Comparison of ENCODE assay signal across 20 cellular contexts in genomic region chr1:6321205-6321604, GRCh38.
"Had no signal": no experiment of that assay in that cellular context is flagged by ENCODE, and none has a peak within 500 bp of the region (broad histone marks: within the 10 kb centered on the region; RNA-seq: fewer than 3 reads in every experiment).

No MANE protein-coding gene starts in this region.

- H3K9ac ChIP-seq: parathyroid adenoma had no signal

- H3K9me3 ChIP-seq: ascending aorta, esophagus squamous epithelium, tibial nerve, uterus had no signal

- H3K27ac Mint-ChIP-seq: activated CD4-positive, alpha-beta T cell treated with anti-CD3 and anti-CD28 coated beads, Interleukin-2, amount 10 ng/mL, durations not matched to agents 7 days and 5 days; naive thymus-derived CD8-positive, alpha-beta T cell had no signal

- H3K27me3 ChIP-seq: ascending aorta, esophagus squamous epithelium, hepatocyte, tibial nerve, uterus had no signal

- H3K27ac ChIP-seq: ascending aorta, esophagus squamous epithelium, hepatocyte, parathyroid adenoma, tibial nerve, uterus had no signal

- H3K4me1 ChIP-seq: ascending aorta, parathyroid adenoma, tibial nerve, uterus had no signal

- H3K4me3 Mint-ChIP-seq: activated CD4-positive, alpha-beta T cell treated with anti-CD3 and anti-CD28 coated beads, Interleukin-2, amount 10 ng/mL, durations not matched to agents 7 days and 5 days; naive thymus-derived CD8-positive, alpha-beta T cell had no signal

- H3K9me3 Mint-ChIP-seq: activated CD4-positive, alpha-beta T cell treated with anti-CD3 and anti-CD28 coated beads, Interleukin-2, amount 10 ng/mL, durations not matched to agents 7 days and 5 days; naive thymus-derived CD8-positive, alpha-beta T cell had no signal

- H3K4me3 ChIP-seq: ascending aorta, esophagus squamous epithelium, hepatocyte, tibial nerve, uterus had no signal

- H3K79me2 ChIP-seq: hepatocyte, parathyroid adenoma had no signal

- H3K4me1 Mint-ChIP-seq: naive thymus-derived CD8-positive, alpha-beta T cell had no signal

- H3K27me3 Mint-ChIP-seq: activated CD4-positive, alpha-beta T cell treated with anti-CD3 and anti-CD28 coated beads, Interleukin-2, amount 10 ng/mL, durations not matched to agents 7 days and 5 days; naive thymus-derived CD8-positive, alpha-beta T cell had no signal

- ATAC-seq: naive thymus-derived CD8-positive, alpha-beta T cell had no signal

- H3K4me2 ChIP-seq: hepatocyte had no signal

- DNase-seq: activated CD4-positive, alpha-beta T cell treated with anti-CD3 and anti-CD28 coated beads, Interleukin-2, amount 10 ng/mL, durations not matched to agents 7 days and 5 days; activated CD8-positive, alpha-beta memory T cell treated with anti-CD3 and anti-CD28 coated beads, Interleukin-2, amount 50 U/mL, for 4 hours; activated effector memory CD4-positive, alpha-beta T cell treated with Interleukin-2 at 50 U/mL for 16 hours; activated naive CD4-positive, alpha-beta T cell treated with anti-CD3 and anti-CD28 coated beads, Interleukin-2, amount 50 U/mL, for 16 hours; activated T-cell treated with anti-CD3 and anti-CD28 coated beads, Interleukin-2, amount 50 U/mL, for 48 hours; cortex of kidney; effector CD8-positive, alpha-beta T cell; esophagus squamous epithelium; mesenchymal stem cell; naive thymus-derived CD8-positive, alpha-beta T cell; stimulated activated CD4-positive, alpha-beta T cell treated with anti-CD3 and anti-CD28 coated beads, Interleukin-1b, Interleukin-23, amount 100 ng/mL, for 48 hours; stimulated activated CD8-positive, alpha-beta memory T cell treated with anti-CD3 and anti-CD28 coated beads, Interleukin-4, amount 100 ng/mL, for 48 hours; stimulated activated naive CD4-positive, alpha-beta T cell treated with Interleukin-2 at 50 U/mL for 16 hours; T-helper 2 cell; uterus had no signal

- H3K36me3 ChIP-seq: uterus had no signal

- FAIRE-seq: TTC549 had no signal

- H2AFZ ChIP-seq: hepatocyte, parathyroid adenoma had no signal
